In genomic region chr11:19816040-19816439, GRCh38 we compare ENCODE assay signal across 19 cellular contexts.
A peak's percentile ranks its signal among the peaks of the same experiment; 100 is the strongest.
DNase-seq lines count a peak whose midpoint lies in the region; ATAC-seq and TF ChIP-seq lines count a peak whose summit lies in the region.
"Had no signal": no experiment of that assay in that cellular context is flagged by ENCODE, and none has a peak within 500 bp of the region (broad histone marks: within the 10 kb centered on the region; RNA-seq: fewer than 3 reads in every experiment).

No MANE protein-coding gene starts in this region.

- H3K9ac ChIP-seq in H9 (ENCODE audit: extremely low read depth, insufficient read length, low read length): peak overlapping the region; percentile 37
- H3K9ac ChIP-seq in mesendoderm (ENCODE audit: low read length): no peak overlapping the region
- H3K9ac ChIP-seq in subcutaneous abdominal adipose tissue (ENCODE audit: low read length in 5 of 5): peak overlapping the region in 2 of 5 donors; percentile 4 to 22

- H3K79me1 ChIP-seq in H9 (ENCODE audit: insufficient read depth, low read depth, low read length, poor library complexity, severe bottlenecking) (peaks cover 5% of the 10 kb centered on the region), mesendoderm (ENCODE audit: low read length) (no peaks in the 10 kb centered on the region)

- H3K27me3 ChIP-seq in H9 (ENCODE audit: insufficient read depth, low read length) (no peaks in the 10 kb centered on the region), mesendoderm (ENCODE audit: insufficient read depth, low read length, poor library complexity) (no peaks in the 10 kb centered on the region), subcutaneous abdominal adipose tissue (ENCODE audit: control insufficient read depth in 5 of 5, insufficient read depth in 4 of 5, low read length in 5 of 5) (no peaks in the 10 kb centered on the region)
- H3K27me3 ChIP-seq: thyroid gland had no signal

- no peak for ATAC-seq in HG02970 (IDR thresholded peaks at IDR 0.05; ENCODE audit: low FRiP score, unreplicated experiment)
- no peak for ATAC-seq in HG03469 (IDR thresholded peaks at IDR 0.05; ENCODE audit: unreplicated experiment)
- ATAC-seq: T-cell had no signal

- H4K20me1 ChIP-seq in H9 (ENCODE audit: control insufficient read depth, insufficient read depth, insufficient read length): no peaks in the 10 kb centered on the region

- H3K56ac ChIP-seq in H9 (ENCODE audit: insufficient read length, low read depth, low read length): no peak overlapping the region
- no peak overlapping the region for H3K56ac ChIP-seq in mesendoderm (ENCODE audit: low read length)

- no peaks in the 10 kb centered on the region for H3K9me3 ChIP-seq in H9 (ENCODE audit: control insufficient read depth, low read depth, low read length)
- no peaks in the 10 kb centered on the region for H3K9me3 ChIP-seq in subcutaneous abdominal adipose tissue (ENCODE audit: control insufficient read depth in 5 of 5, low read length in 5 of 5)
- H3K9me3 ChIP-seq: prostate gland, thyroid gland had no signal

- no CpG with 5 or more reads among the region's 10 CpGs for WGBS in H9 (ENCODE audit: extremely low coverage, insufficient read length, low lambda C conversion rate)
- WGBS in mesendoderm (ENCODE audit: extremely low coverage, insufficient coverage, low lambda C conversion rate): no CpG with 5 or more reads among the region's 10 CpGs

- H2BK20ac ChIP-seq in H9 (ENCODE audit: low read depth, low read length, poor library complexity, severe bottlenecking): no peak overlapping the region

- no peaks in the 10 kb centered on the region for H3K36me3 ChIP-seq in mesendoderm (ENCODE audit: control insufficient read depth, insufficient read depth, low read length)
- no peaks in the 10 kb centered on the region for H3K36me3 ChIP-seq in subcutaneous abdominal adipose tissue (ENCODE audit: control insufficient read depth in 5 of 5, insufficient read depth in 5 of 5, low read length in 5 of 5)
- H3K36me3 ChIP-seq: prostate gland, thyroid gland had no signal

- H2BK120ac ChIP-seq in H9 (ENCODE audit: low read depth, low read length, poor library complexity, severe bottlenecking) (no peak overlapping the region), mesendoderm (ENCODE audit: low read depth, low read length) (no peak overlapping the region)

- peaks cover 2% of the 10 kb centered on the region for H3K23me2 ChIP-seq in H9 (ENCODE audit: insufficient read length, low read depth, low read length, poor library complexity, severe bottlenecking)

- TF ChIP-seq CTCF in H9 (conservative IDR thresholded peaks at IDR 0.05) (no peak), chondrocyte (IDR thresholded peaks at IDR 0.05) (no peak)

- H2BK12ac ChIP-seq in H9 (ENCODE audit: insufficient read length, low read depth, low read length): no peak overlapping the region

- no peak overlapping the region for H3K14ac ChIP-seq in H9 (ENCODE audit: insufficient read depth, low read length)

- H3K36me3 Mint-ChIP-seq in H9 (ENCODE audit: insufficient read depth in 1 of 3, low read depth in 3 of 3) (peaks cover 11 to 16% (median 12%) of the 10 kb centered on the region in 3 experiments), chondrocyte (ENCODE audit: low read depth) (peaks cover 2% of the 10 kb centered on the region)
- H3K36me3 Mint-ChIP-seq: T-cell had no signal

- H3K4me1 Mint-ChIP-seq in H9 (peaks cover 91% of the 10 kb centered on the region in 2 experiments), chondrocyte (ENCODE audit: low read depth) (peaks cover 43% of the 10 kb centered on the region)
- H3K4me1 Mint-ChIP-seq: activated CD4-positive, alpha-beta T cell treated with anti-CD3 and anti-CD28 coated beads, Interleukin-2, amount 10 ng/mL, durations not matched to agents 24 days and 14 days; T-cell had no signal

- H3K9me3 Mint-ChIP-seq in H9 (no peaks in the 10 kb centered on the region), chondrocyte (ENCODE audit: low read depth) (no peaks in the 10 kb centered on the region)
- H3K9me3 Mint-ChIP-seq: activated CD4-positive, alpha-beta T cell treated with anti-CD3 and anti-CD28 coated beads, Interleukin-2, amount 10 ng/mL, durations not matched to agents 24 days and 14 days; nephron; T-cell had no signal

- H4K5ac ChIP-seq in H9 (ENCODE audit: insufficient read length, low read depth, low read length): peak overlapping the region; percentile 19
- no peak overlapping the region for H4K5ac ChIP-seq in mesendoderm (ENCODE audit: low read length)

- H4K91ac ChIP-seq in H9 (ENCODE audit: insufficient read length, low read depth, low read length): no peak overlapping the region

- H2BK15ac ChIP-seq in H9 (ENCODE audit: low read depth, low read length): no peak overlapping the region
- H2BK15ac ChIP-seq in mesendoderm (replicated peaks; ENCODE audit: low read depth): no peak overlapping the region

- H4K8ac ChIP-seq in H9 (replicated peaks; ENCODE audit: insufficient read length, low read depth, low read length) (no peak overlapping the region), mesendoderm (ENCODE audit: low read depth, low read length) (no peak overlapping the region)

- peak overlapping the region; percentile 92 to 98 (median 98) for H3K27ac Mint-ChIP-seq in H9
- H3K27ac Mint-ChIP-seq in chondrocyte (ENCODE audit: unreplicated experiment): peak overlapping the region; percentile 72
- H3K27ac Mint-ChIP-seq: activated CD4-positive, alpha-beta T cell treated with anti-CD3 and anti-CD28 coated beads, Interleukin-2, amount 10 ng/mL, durations not matched to agents 24 days and 14 days; nephron; T-cell had no signal

- H3T11ph ChIP-seq in H9 (ENCODE audit: low read length): no peak overlapping the region

- H3K4me1 ChIP-seq in H9 (ENCODE audit: insufficient read depth, low read length) (peaks cover 45% of the 10 kb centered on the region), mesendoderm (ENCODE audit: control insufficient read depth, low read depth, low read length) (peaks cover 24% of the 10 kb centered on the region), subcutaneous abdominal adipose tissue (ENCODE audit: control insufficient read depth in 5 of 5, insufficient read depth in 5 of 5, low read length in 5 of 5) (peaks cover 4 to 37% (median 28%) of the 10 kb centered on the region in 5 donors)
- H3K4me1 ChIP-seq: prostate gland had no signal

- H3K27me3 Mint-ChIP-seq in H9 (ENCODE audit: low read depth) (no peaks in the 10 kb centered on the region), chondrocyte (ENCODE audit: low read depth) (no peaks in the 10 kb centered on the region)
- H3K27me3 Mint-ChIP-seq: activated CD4-positive, alpha-beta T cell treated with anti-CD3 and anti-CD28 coated beads, Interleukin-2, amount 10 ng/mL, durations not matched to agents 24 days and 14 days had no signal

- H3K18ac ChIP-seq in H9 (ENCODE audit: insufficient read length, low read depth, low read length) (no peak overlapping the region), mesendoderm (ENCODE audit: low read length) (no peak overlapping the region)

- H2AK5ac ChIP-seq in H9 (ENCODE audit: insufficient read length, low read length): peak overlapping the region; percentile 5
- H2AK5ac ChIP-seq in mesendoderm (ENCODE audit: low read length): no peak overlapping the region

- H2BK5ac ChIP-seq in H9 (ENCODE audit: insufficient read length, low read length): peak overlapping the region; percentile 81
- no peak overlapping the region for H2BK5ac ChIP-seq in mesendoderm (ENCODE audit: low read length)

- peak overlapping the region; percentile 16 to 58; a peak in 4 of 5 replicates for H3K4me3 Mint-ChIP-seq in H9
- no peak overlapping the region for H3K4me3 Mint-ChIP-seq in chondrocyte (ENCODE audit: unreplicated experiment)
- H3K4me3 Mint-ChIP-seq: activated CD4-positive, alpha-beta T cell treated with anti-CD3 and anti-CD28 coated beads, Interleukin-2, amount 10 ng/mL, durations not matched to agents 24 days and 14 days; T-cell had no signal

- H3K79me2 ChIP-seq in H9 (ENCODE audit: insufficient read depth, low read length) (peaks cover 6% of the 10 kb centered on the region), mesendoderm (ENCODE audit: control insufficient read depth, insufficient read depth, low read length) (peaks cover 1% of the 10 kb centered on the region)

- no peak for DNase-seq in H9
- no peak for DNase-seq in chondrocyte (ENCODE audit: low spot score)
- peak; percentile 43 for DNase-seq in mesendoderm
- no peak for DNase-seq in NK-92 treated with Interleukin-12 subunit alpha and Interleukin-12 subunit beta, amount 100 ng/mL, for 24 hours (lab: John Stamatoyannopoulos, UW)
- DNase-seq in CD1c-positive myeloid dendritic cell (ENCODE audit: extremely low spot score): no peak
- DNase-seq: activated CD4-positive, alpha-beta T cell treated with anti-CD3 and anti-CD28 coated beads, Interleukin-2, amount 10 ng/mL, durations not matched to agents 24 days and 14 days; activated CD8-positive, alpha-beta memory T cell treated with anti-CD3 and anti-CD28 coated beads, Interleukin-2, amount 50 U/mL, for 4 hours; activated effector memory CD4-positive, alpha-beta T cell treated with anti-CD3 and anti-CD28 coated beads, Interleukin-2, amount 50 U/mL, for 16 hours; islet precursor cell; mesenchymal stem cell; Right ventricle myocardium superior; stimulated activated CD4-positive, alpha-beta T cell treated with anti-CD3 and anti-CD28 coated beads, Interleukin-12 subunit alpha, Interleukin-12 subunit beta, amount 100 ng/mL, for 4 hours; T-cell; thyroid gland had no signal

- H3K4me2 ChIP-seq in H9 (ENCODE audit: insufficient read depth, insufficient read length, low read length): peak overlapping the region; percentile 46
- no peak overlapping the region for H3K4me2 ChIP-seq in mesendoderm (ENCODE audit: low read length)

- no peak overlapping the region for H3K4ac ChIP-seq in H9 (ENCODE audit: low read depth, low read length)
- H3K4ac ChIP-seq in mesendoderm (ENCODE audit: low read depth, low read length): no peak overlapping the region

- H3K27ac ChIP-seq in H9 (ENCODE audit: insufficient read length, low read depth, low read length) (peak overlapping the region; percentile 98), mesendoderm (ENCODE audit: low read depth, low read length) (no peak overlapping the region), subcutaneous abdominal adipose tissue (ENCODE audit: low read depth, low read length) (peak overlapping the region; percentile 42)
- H3K27ac ChIP-seq: prostate gland, thyroid gland had no signal

- no peak overlapping the region for H3K23ac ChIP-seq in H9 (ENCODE audit: insufficient read length, low read depth, low read length)
- no peak overlapping the region for H3K23ac ChIP-seq in mesendoderm (ENCODE audit: low read length)

- H2AFZ ChIP-seq in H9 (ENCODE audit: low read length): no peak overlapping the region

- H3K4me3 ChIP-seq in mesendoderm (ENCODE audit: low read length) (no peak overlapping the region), subcutaneous abdominal adipose tissue (ENCODE audit: low read depth in 1 of 5, low read length in 5 of 5) (no peak overlapping the region)
- H3K4me3 ChIP-seq: prostate gland, thyroid gland had no signal
